Comparison of ENCODE assay signal across 1 cellular context in genomic region chr15:85598718-85599398, GRCh38.
TF ChIP-seq lines count a peak whose summit lies in the region.

No MANE protein-coding gene starts in this region.

TF ChIP-seq in WTC11, 78 proteins besides CTCF, POLR2A, EP300 and RAD21 (continued from another document):
- TF ChIP-seq AFF4 (CRISPR knock-in tag; IDR thresholded peaks at IDR 0.05; ENCODE audit: borderline replicate concordance), result no peak
- TF ChIP-seq, protein P1, sequence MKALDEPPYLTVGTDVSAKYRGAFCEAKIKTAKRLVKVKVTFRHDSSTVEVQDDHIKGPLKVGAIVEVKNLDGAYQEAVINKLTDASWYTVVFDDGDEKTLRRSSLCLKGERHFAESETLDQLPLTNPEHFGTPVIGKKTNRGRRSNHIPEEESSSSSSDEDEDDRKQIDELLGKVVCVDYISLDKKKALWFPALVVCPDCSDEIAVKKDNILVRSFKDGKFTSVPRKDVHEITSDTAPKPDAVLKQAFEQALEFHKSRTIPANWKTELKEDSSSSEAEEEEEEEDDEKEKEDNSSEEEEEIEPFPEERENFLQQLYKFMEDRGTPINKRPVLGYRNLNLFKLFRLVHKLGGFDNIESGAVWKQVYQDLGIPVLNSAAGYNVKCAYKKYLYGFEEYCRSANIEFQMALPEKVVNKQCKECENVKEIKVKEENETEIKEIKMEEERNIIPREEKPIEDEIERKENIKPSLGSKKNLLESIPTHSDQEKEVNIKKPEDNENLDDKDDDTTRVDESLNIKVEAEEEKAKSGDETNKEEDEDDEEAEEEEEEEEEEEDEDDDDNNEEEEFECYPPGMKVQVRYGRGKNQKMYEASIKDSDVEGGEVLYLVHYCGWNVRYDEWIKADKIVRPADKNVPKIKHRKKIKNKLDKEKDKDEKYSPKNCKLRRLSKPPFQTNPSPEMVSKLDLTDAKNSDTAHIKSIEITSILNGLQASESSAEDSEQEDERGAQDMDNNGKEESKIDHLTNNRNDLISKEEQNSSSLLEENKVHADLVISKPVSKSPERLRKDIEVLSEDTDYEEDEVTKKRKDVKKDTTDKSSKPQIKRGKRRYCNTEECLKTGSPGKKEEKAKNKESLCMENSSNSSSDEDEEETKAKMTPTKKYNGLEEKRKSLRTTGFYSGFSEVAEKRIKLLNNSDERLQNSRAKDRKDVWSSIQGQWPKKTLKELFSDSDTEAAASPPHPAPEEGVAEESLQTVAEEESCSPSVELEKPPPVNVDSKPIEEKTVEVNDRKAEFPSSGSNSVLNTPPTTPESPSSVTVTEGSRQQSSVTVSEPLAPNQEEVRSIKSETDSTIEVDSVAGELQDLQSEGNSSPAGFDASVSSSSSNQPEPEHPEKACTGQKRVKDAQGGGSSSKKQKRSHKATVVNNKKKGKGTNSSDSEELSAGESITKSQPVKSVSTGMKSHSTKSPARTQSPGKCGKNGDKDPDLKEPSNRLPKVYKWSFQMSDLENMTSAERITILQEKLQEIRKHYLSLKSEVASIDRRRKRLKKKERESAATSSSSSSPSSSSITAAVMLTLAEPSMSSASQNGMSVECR (CRISPR knock-in tag; IDR thresholded peaks at IDR 0.05; ENCODE audit: borderline replicate concordance), result no peak
